Comparison of ENCODE assay signal across 26 cellular contexts in the genomic region with DNA sequence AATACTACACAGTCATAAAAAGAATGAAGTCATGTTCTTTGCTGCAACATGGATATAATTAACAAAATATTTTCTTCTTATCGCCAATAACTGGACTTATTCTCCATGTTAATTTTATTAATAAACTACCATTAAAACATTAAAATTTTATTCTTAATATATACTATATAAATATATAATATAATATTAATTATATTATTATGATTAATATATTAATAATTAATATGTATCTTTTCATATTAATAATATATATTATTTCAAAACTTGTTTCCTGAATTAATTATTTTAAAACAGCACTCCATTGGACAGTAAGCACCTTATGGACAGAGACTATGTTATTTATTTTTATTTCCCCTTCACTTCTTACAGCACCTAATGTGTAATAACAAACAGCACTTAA.
"Had no signal": no experiment of that assay in that cellular context is flagged by ENCODE, and none has a peak within 500 bp of the region (broad histone marks: within the 10 kb centered on the region; RNA-seq: fewer than 3 reads in every experiment).

No MANE protein-coding gene starts in this region.

- H3K4me1 Mint-ChIP-seq: naive thymus-derived CD8-positive, alpha-beta T cell; nephron; stimulated activated naive B cell treated with anti-CD40 and anti-IgM and Interleukin-4, amounts not matched to agents 10 μg/mL and 1 μg/mL and 100 μg/mL, for 72 hours had no signal

- H3K27me3 ChIP-seq: hepatocyte, left lung, right lobe of liver, stomach, testis, thyroid gland, upper lobe of right lung had no signal

- H3K36me3 Mint-ChIP-seq: naive thymus-derived CD8-positive, alpha-beta T cell; stimulated activated naive B cell treated with anti-CD40 and anti-IgM and Interleukin-4, amounts not matched to agents 10 μg/mL and 1 μg/mL and 100 μg/mL, for 72 hours had no signal

- H3K9me3 Mint-ChIP-seq: naive thymus-derived CD8-positive, alpha-beta T cell; nephron; neural crest cell; stimulated activated naive B cell treated with anti-CD40 and anti-IgM and Interleukin-4, amounts not matched to agents 10 μg/mL and 1 μg/mL and 100 μg/mL, for 72 hours had no signal

- H3K4me1 ChIP-seq: left lung, lower lobe of right lung, parathyroid adenoma, psoas muscle, right lobe of liver, stomach, testis, thyroid gland, upper lobe of right lung had no signal

- H3K4me3 Mint-ChIP-seq: naive thymus-derived CD8-positive, alpha-beta T cell; nephron; neural crest cell; stimulated activated naive B cell treated with anti-CD40 and anti-IgM and Interleukin-4, amounts not matched to agents 10 μg/mL and 1 μg/mL and 100 μg/mL, for 72 hours had no signal

- H3K9me3 ChIP-seq: left lung, lower lobe of right lung, psoas muscle, right lobe of liver, stomach, testis, thyroid gland, upper lobe of right lung had no signal

- H3K27me3 Mint-ChIP-seq: stimulated activated naive B cell treated with anti-CD40 and anti-IgM and Interleukin-4, amounts not matched to agents 10 μg/mL and 1 μg/mL and 100 μg/mL, for 72 hours had no signal

- H3K27ac ChIP-seq: hepatocyte, left lung, lower lobe of right lung, parathyroid adenoma, psoas muscle, right lobe of liver, stomach, testis, thyroid gland, upper lobe of right lung had no signal

- H3K27ac Mint-ChIP-seq: naive thymus-derived CD8-positive, alpha-beta T cell; nephron; stimulated activated naive B cell treated with anti-CD40 and anti-IgM and Interleukin-4, amounts not matched to agents 10 μg/mL and 1 μg/mL and 100 μg/mL, for 72 hours had no signal

- DNase-seq: left colon; left lung; lower lobe of right lung; mammary epithelial cell; mesenchymal stem cell; naive thymus-derived CD8-positive, alpha-beta T cell; nucleus accumbens; psoas muscle; right lobe of liver; stimulated activated CD4-positive, alpha-beta T cell treated with anti-CD3 and anti-CD28 coated beads, Interleukin-12 subunit alpha, Interleukin-12 subunit beta, amount 100 ng/mL, for 4 hours; stimulated activated CD4-positive, alpha-beta T cell treated with anti-CD3 and anti-CD28 coated beads, Interleukin-15, amount 100 ng/mL, for 24 hours; stimulated activated CD4-positive, alpha-beta T cell treated with anti-CD3 and anti-CD28 coated beads, Interleukin-2, amount 100 ng/mL, for 24 hours; stimulated activated CD4-positive, alpha-beta T cell treated with anti-CD3 and anti-CD28 coated beads, Interleukin-4, amount 100 ng/mL, for 1 hour; stimulated activated naive B cell treated with anti-CD40 and anti-IgM and Interleukin-4, amounts not matched to agents 10 μg/mL and 1 μg/mL and 100 μg/mL, for 72 hours; stimulated activated naive CD8-positive, alpha-beta T cell treated with anti-CD3 and anti-CD28 coated beads, Interleukin-15, Interleukin-2, amounts not matched to agents 100 U/mL and 50 U/mL, for 24 hours; stomach; testis; thyroid gland; trophoblast cell; upper lobe of right lung had no signal

- FAIRE-seq: keratinocyte, urothelium cell line had no signal

- ATAC-seq: left colon; left lung; lower lobe of right lung; naive thymus-derived CD8-positive, alpha-beta T cell; psoas muscle; right lobe of liver; stimulated activated naive B cell treated with anti-CD40 and anti-IgM and Interleukin-4, amounts not matched to agents 10 μg/mL and 1 μg/mL and 100 μg/mL, for 72 hours; stimulated activated naive CD8-positive, alpha-beta T cell treated with anti-CD3 and anti-CD28 coated beads, Interleukin-15, Interleukin-2, amounts not matched to agents 100 U/mL and 50 U/mL, for 24 hours; upper lobe of right lung had no signal

- H3K36me3 ChIP-seq: left lung, lower lobe of right lung, right lobe of liver, stomach, thyroid gland, upper lobe of right lung had no signal

- H3K4me3 ChIP-seq: hepatocyte, left lung, lower lobe of right lung, psoas muscle, right lobe of liver, stomach, testis, thyroid gland, upper lobe of right lung had no signal
